ENCODE assay signal across 14 cellular contexts in genomic region chr2:5330961-5331360, GRCh38.
"Had no signal": no experiment of that assay in that cellular context is flagged by ENCODE, and none has a peak within 500 bp of the region (broad histone marks: within the 10 kb centered on the region; RNA-seq: fewer than 3 reads in every experiment).

No MANE protein-coding gene starts in this region.

- H3K27ac ChIP-seq: coronary artery, epithelial cell of prostate, esophagus muscularis mucosa, gastroesophageal sphincter, right atrium auricular region, sigmoid colon, skin epidermis had no signal

- H3K4me3 ChIP-seq: coronary artery, esophagus muscularis mucosa, gastroesophageal sphincter, mucosa of descending colon, right atrium auricular region, sigmoid colon, skin epidermis had no signal

- DNase-seq: effector CD8-positive, alpha-beta T cell; glutamatergic neuron; mucosa of descending colon; naive thymus-derived CD8-positive, alpha-beta T cell; posterior cingulate gyrus; sigmoid colon; stimulated activated CD4-positive, alpha-beta T cell treated with anti-CD3 and anti-CD28 coated beads, Interleukin-12 subunit alpha, Interleukin-12 subunit beta, amount 100 ng/mL, for 4 hours; stimulated activated naive CD4-positive, alpha-beta T cell treated with Interleukin-2 at 50 U/mL for 16 hours had no signal

- H3K9me3 ChIP-seq: esophagus muscularis mucosa, gastroesophageal sphincter, right atrium auricular region, sigmoid colon had no signal

- H3K4me1 ChIP-seq: esophagus muscularis mucosa, gastroesophageal sphincter, right atrium auricular region, sigmoid colon had no signal

- H3K36me3 ChIP-seq: esophagus muscularis mucosa, gastroesophageal sphincter, right atrium auricular region, sigmoid colon had no signal

- H3K27me3 ChIP-seq: esophagus muscularis mucosa, gastroesophageal sphincter, right atrium auricular region, sigmoid colon had no signal

- ATAC-seq: gastroesophageal sphincter; mucosa of descending colon; naive thymus-derived CD8-positive, alpha-beta T cell had no signal
